Comparison of ENCODE assay signal across 36 cellular contexts in the genomic region with DNA sequence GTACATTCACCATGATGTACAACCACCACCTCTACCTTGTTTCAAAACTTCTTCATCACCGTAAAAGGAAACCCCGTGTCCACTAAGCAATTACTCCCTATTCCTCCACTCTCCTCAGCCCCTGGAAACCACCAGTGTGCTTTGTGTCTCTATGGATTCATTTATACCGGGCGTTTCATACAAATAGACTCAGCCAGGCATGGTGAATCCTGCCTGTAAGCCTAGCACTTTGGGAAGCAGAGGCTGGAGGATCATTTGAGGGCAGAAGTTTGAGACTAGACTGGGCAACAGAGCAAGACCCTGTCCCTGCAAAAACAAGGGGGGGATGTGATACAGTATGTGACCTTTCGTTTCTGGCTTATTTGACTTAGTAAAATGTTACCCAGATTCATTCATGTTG.
"Had no signal": no experiment of that assay in that cellular context is flagged by ENCODE, and none has a peak within 500 bp of the region (broad histone marks: within the 10 kb centered on the region; RNA-seq: fewer than 3 reads in every experiment).

No MANE protein-coding gene starts in this region.

- H3K4me3 Mint-ChIP-seq: activated B cell treated with CpG ODN at 0.5 μM for 24 hours; activated CD8-positive, alpha-beta T cell treated with anti-CD3 and anti-CD28 coated beads for 36 hours; activated naive CD8-positive, alpha-beta T cell; activated naive CD8-positive, alpha-beta T cell treated with anti-CD3 and anti-CD28 coated beads, Interleukin-2, amount 50 U/mL, for 24 hours; activated T-cell treated with anti-CD3 and anti-CD28 coated beads, Interleukin-2, amount 50 U/mL, for 4 hours; activated T-helper 17 cell treated with anti-CD3 and anti-CD28 coated beads, Interleukin-2, amount 50 U/mL, for 72 hours; effector memory CD8-positive, alpha-beta T cell; T-helper 17 cell; T-helper 2 cell treated with Interferon-gamma antibody and Interleukin-4, amounts not matched to agents 5 μg/mL and 100 μg/mL, for 36 hours had no signal

- H3K27me3 Mint-ChIP-seq: activated naive CD8-positive, alpha-beta T cell treated with anti-CD3 and anti-CD28 coated beads, Interleukin-2, amount 50 U/mL, for 24 hours; activated T-helper 17 cell treated with anti-CD3 and anti-CD28 coated beads, Interleukin-2, amount 50 U/mL, for 72 hours; T-helper 17 cell had no signal

- H3K4me1 Mint-ChIP-seq: activated B cell treated with CpG ODN at 0.5 μM for 24 hours; activated naive CD8-positive, alpha-beta T cell treated with anti-CD3 and anti-CD28 coated beads, Interleukin-2, amount 50 U/mL, for 24 hours; activated T-helper 17 cell treated with anti-CD3 and anti-CD28 coated beads, Interleukin-2, amount 50 U/mL, for 72 hours; T-helper 17 cell had no signal

- H3K36me3 Mint-ChIP-seq: activated naive CD8-positive, alpha-beta T cell had no signal

- H3K27ac Mint-ChIP-seq: activated B cell treated with CpG ODN at 0.5 μM for 24 hours; activated CD8-positive, alpha-beta T cell treated with anti-CD3 and anti-CD28 coated beads for 36 hours; activated naive CD8-positive, alpha-beta T cell; activated naive CD8-positive, alpha-beta T cell treated with anti-CD3 and anti-CD28 coated beads, Interleukin-2, amount 50 U/mL, for 24 hours; activated T-helper 17 cell treated with anti-CD3 and anti-CD28 coated beads, Interleukin-2, amount 50 U/mL, for 72 hours; T-helper 17 cell; T-helper 2 cell treated with Interferon-gamma antibody and Interleukin-4, amounts not matched to agents 5 μg/mL and 100 μg/mL, for 36 hours had no signal

- H3K36me3 ChIP-seq: adrenal gland, esophagus squamous epithelium, gastroesophageal sphincter, WERI-Rb-1 had no signal

- H3K9me3 Mint-ChIP-seq: activated naive CD8-positive, alpha-beta T cell treated with anti-CD3 and anti-CD28 coated beads, Interleukin-2, amount 50 U/mL, for 24 hours; activated T-cell treated with anti-CD3 and anti-CD28 coated beads, Interleukin-2, amount 50 U/mL, for 4 hours; activated T-helper 17 cell treated with anti-CD3 and anti-CD28 coated beads, Interleukin-2, amount 50 U/mL, for 72 hours; effector memory CD8-positive, alpha-beta T cell; T-helper 2 cell treated with Interferon-gamma antibody and Interleukin-4, amounts not matched to agents 5 μg/mL and 100 μg/mL, for 36 hours had no signal

- H3K27ac ChIP-seq: adrenal gland, body of pancreas, epithelial cell of prostate, esophagus squamous epithelium, gastroesophageal sphincter, WERI-Rb-1 had no signal

- H3K4me3 ChIP-seq: adrenal gland, body of pancreas, esophagus squamous epithelium, gastroesophageal sphincter had no signal

- H3K4me1 ChIP-seq: adrenal gland, esophagus squamous epithelium, gastroesophageal sphincter had no signal

- FAIRE-seq: colon, endometrium, endothelial cell of umbilical vein had no signal

- H3K27me3 ChIP-seq: adrenal gland, body of pancreas, gastroesophageal sphincter had no signal

- DNase-seq: activated B cell treated with CpG ODN at 0.5 μM for 24 hours; activated CD4-positive, alpha-beta T cell treated with anti-CD3 and anti-CD28 coated beads for 48 hours; activated CD4-positive, alpha-beta T cell treated with anti-CD3 and anti-CD28 coated beads, Interleukin-2, amount 50 U/mL, for 1 hour; activated CD4-positive, alpha-beta T cell treated with anti-CD3 and anti-CD28 coated beads, Interleukin-2, amount 50 U/mL, for 48 hours; activated CD8-positive, alpha-beta memory T cell treated with anti-CD3 and anti-CD28 coated beads for 24 hours; activated CD8-positive, alpha-beta T cell treated with anti-CD3 and anti-CD28 coated beads for 36 hours; activated effector memory CD4-positive, alpha-beta T cell treated with Interleukin-2 at 50 U/mL for 16 hours; activated gamma-delta T cell treated with Interleukin-2 at 50 U/mL for 16 hours; activated naive CD4-positive, alpha-beta T cell treated with anti-CD3 and anti-CD28 coated beads, Interleukin-2, amount 50 U/mL, for 16 hours; activated naive CD4-positive, alpha-beta T cell treated with Interleukin-2 at 50 U/mL for 16 hours; activated naive CD8-positive, alpha-beta T cell treated with anti-CD3 and anti-CD28 coated beads, Interleukin-2, amount 50 U/mL, for 24 hours; activated T-cell treated with anti-CD3 and anti-CD28 coated beads, Interleukin-2, amount 50 U/mL, for 4 hours; adrenal gland; amygdala; aorta; caudate nucleus; cortex of kidney; dermis blood vessel endothelial cell; effector CD4-positive, alpha-beta T cell; effector memory CD8-positive, alpha-beta T cell; esophagus squamous epithelium; foreskin melanocyte; T-helper 1 cell; T-helper 17 cell; T1000; WERI-Rb-1 had no signal

- H3K9me3 ChIP-seq: adrenal gland, body of pancreas, esophagus squamous epithelium, gastroesophageal sphincter had no signal

- ATAC-seq: activated CD4-positive, CD25-positive, alpha-beta regulatory T cell treated with anti-CD3 and anti-CD28 coated beads, Interleukin-2, amount 50 U/mL, for 24 hours; activated CD8-positive, alpha-beta T cell treated with anti-CD3 and anti-CD28 coated beads for 36 hours; activated naive CD8-positive, alpha-beta T cell treated with anti-CD3 and anti-CD28 coated beads, Interleukin-2, amount 50 U/mL, for 24 hours; activated T-cell treated with anti-CD3 and anti-CD28 coated beads, Interleukin-2, amount 50 U/mL, for 4 hours; activated T-helper 17 cell treated with anti-CD3 and anti-CD28 coated beads, Interleukin-2, amount 50 U/mL, for 72 hours; body of pancreas; effector memory CD8-positive, alpha-beta T cell; gastroesophageal sphincter; T-helper 17 cell had no signal
